11 cellular contexts compared by ENCODE assay signal in the genomic region with DNA sequence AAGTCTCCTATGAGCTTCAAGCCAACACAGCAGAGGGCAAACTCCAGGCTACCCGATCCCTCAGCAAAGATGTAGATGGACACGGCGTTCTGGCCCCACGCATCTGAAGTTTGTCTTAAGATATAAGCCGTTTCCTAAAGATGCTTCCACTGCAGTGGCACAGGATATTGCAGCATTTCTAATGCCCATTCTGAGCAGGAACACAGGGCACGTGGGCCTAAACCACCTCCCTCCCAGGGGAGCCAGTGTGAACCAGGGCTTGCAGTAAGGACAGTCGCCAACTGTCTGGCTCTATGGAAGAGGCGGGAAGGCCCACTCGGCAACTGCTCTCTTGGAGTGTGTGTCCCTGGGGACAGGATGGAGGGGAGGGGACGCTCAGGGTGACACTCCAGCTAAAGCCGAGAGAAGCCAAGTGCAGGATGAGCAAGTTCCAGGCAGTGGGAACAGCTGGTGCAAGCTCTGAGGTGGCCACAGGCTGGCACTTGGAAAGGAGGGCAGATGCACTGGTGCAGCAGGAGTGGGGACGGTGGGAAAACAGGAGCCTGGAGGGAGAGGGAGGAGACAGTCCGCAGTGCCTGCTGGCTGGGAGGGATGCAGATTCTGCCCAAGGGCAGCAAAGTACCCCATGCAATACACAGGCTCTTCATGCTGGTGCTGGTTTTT. TPM values are rescaled to one million over a fixed set of nuclear protein-coding genes. Genes with fewer than 3 reads are reported as not detected.
"Had no signal": no experiment of that assay in that cellular context is flagged by ENCODE, and none has a peak within 500 bp of the region (broad histone marks: within the 10 kb centered on the region; RNA-seq: fewer than 3 reads in every experiment).

No MANE protein-coding gene starts in this region.

RNA-seq across cellular contexts. Expression of gene ALG1L2, which starts 25.8 kb away (rescaled TPM):
- total RNA-seq: left ventricle myocardium superior, lung microvascular endothelial cell, psoas muscle, sigmoid colon, smooth muscle cell, stomach, testis, transverse colon, vagina had no signal
- polyA plus RNA-seq: keratinocyte, psoas muscle, stomach, urinary bladder had no signal
